In genomic region chr15:39918688-39919385, GRCh38 we compare ENCODE assay signal across 9 cellular contexts. TPM values are rescaled to one million over a fixed set of nuclear protein-coding genes. Genes with fewer than 3 reads are reported as not detected.
DNase-seq lines count a peak whose midpoint lies in the region; ATAC-seq and TF ChIP-seq lines count a peak whose summit lies in the region.
"Had no signal": no experiment of that assay in that cellular context is flagged by ENCODE, and none has a peak within 500 bp of the region (broad histone marks: within the 10 kb centered on the region; RNA-seq: fewer than 3 reads in every experiment).

No MANE protein-coding gene starts in this region.

- intact Hi-C loops in left cardiac atrium (cut with DNase I): no loop called here
- intact Hi-C loops in vagina (cut with DNase I): no loop called here

- H3K9me3 ChIP-seq in right atrium auricular region (no peaks in the 10 kb centered on the region), vagina (no peaks in the 10 kb centered on the region)

- H3K27ac ChIP-seq in right atrium auricular region (peak overlapping the region; percentile 65 to 79), vagina (peak overlapping the region; percentile 92)
- H3K27ac ChIP-seq: HL-60 had no signal

- H3K4me1 ChIP-seq in right atrium auricular region (peaks cover 0 to 24% of the 10 kb centered on the region in 2 donors), vagina (peaks cover 6% of the 10 kb centered on the region)

- peak overlapping the region; percentile 55 to 68 for H3K4me3 ChIP-seq in right atrium auricular region
- peak overlapping the region; percentile 64 for H3K4me3 ChIP-seq in astrocyte of the spinal cord (ENCODE audit: low read depth, low read length)
- H3K4me3 ChIP-seq in vagina: peak overlapping the region; percentile 82 to 85

- no peak for TF ChIP-seq POLR2A in vagina (IDR thresholded peaks at IDR 0.05)

- ATAC-seq in left cardiac atrium (no peak), HG03139 (IDR thresholded peaks at IDR 0.05; ENCODE audit: unreplicated experiment) (no peak), HG03045 (IDR thresholded peaks at IDR 0.05; ENCODE audit: unreplicated experiment) (no peak)

- H3K27me3 ChIP-seq in right atrium auricular region (no peaks in the 10 kb centered on the region), vagina (no peaks in the 10 kb centered on the region)

- no peak for TF ChIP-seq CTCF in right atrium auricular region (IDR thresholded peaks at IDR 0.05)
- TF ChIP-seq CTCF in astrocyte of the spinal cord (IDR thresholded peaks at IDR 0.05; ENCODE audit: low read depth, low read length): no peak
- TF ChIP-seq CTCF in vagina (IDR thresholded peaks at IDR 0.05): no peak

- DNase-seq in right atrium auricular region (ENCODE audit: low spot score) (no peak), left cardiac atrium (no peak), astrocyte of the spinal cord (ENCODE audit: low read depth, low spot score) (peak; percentile 85), kidney glomerular epithelial cell (lab: John Stamatoyannopoulos, UW) (peak; percentile 94), vagina (ENCODE audit: extremely low spot score in 2 of 2) (no peak), activated gamma-delta T cell (lab: John Stamatoyannopoulos, UW) (no peak)

- no peaks in the 10 kb centered on the region for H3K36me3 ChIP-seq in right atrium auricular region
- H3K36me3 ChIP-seq in vagina: no peaks in the 10 kb centered on the region

- in situ Hi-C loops in astrocyte of the spinal cord (cut with HindIII; ENCODE audit: low sequenced_read_pairs): no loop called here

RNA-seq across cellular contexts. Expression of gene GPR176, which starts 1.2 kb away (rescaled TPM):
- 1 to 10 TPM; 4.3 to 6.7 TPM for total RNA-seq in right atrium auricular region
- 1 to 10 TPM; 2.9 to 4.8 TPM for total RNA-seq in left cardiac atrium
- 5.4 TPM for total RNA-seq in vagina

RNA-seq across cellular contexts. Expression of gene EIF2AK4, which starts 15.1 kb away (rescaled TPM):
- 10 to 100 TPM; 27.8 to 28.1 TPM for total RNA-seq in right atrium auricular region
- 10 to 100 TPM; 23.4 to 25.1 TPM for total RNA-seq in left cardiac atrium
- total RNA-seq in vagina: 36.8 TPM

Comparison
In these comparisons a context has a peak if more than half of its experiments do, and no peak if none do; other contexts are left out.
1. DNase-seq: peak in astrocyte of the spinal cord (single experiment) and kidney glomerular epithelial cell (single experiment); none in right atrium auricular region (single experiment), left cardiac atrium (single experiment), vagina (0 of 2) and activated gamma-delta T cell (single experiment).
2. Peak in every context shown above with its lines, with median percentiles within 50 percentile points of each other: H3K4me3 ChIP-seq.